Comparison of ENCODE assay signal across 8 cellular contexts in genomic region chr16:29729116-29729521, GRCh38. TPM values are rescaled to one million over a fixed set of nuclear protein-coding genes. Genes with fewer than 3 reads are reported as not detected.
DNase-seq lines count a peak whose midpoint lies in the region; ATAC-seq lines count a peak whose summit lies in the region.

No MANE protein-coding gene starts in this region.

- peak overlapping the region in 1 of 8 donors; percentile 20 for H3K4me3 Mint-ChIP-seq in CD4-positive, alpha-beta memory T cell

- peaks cover 17 to 32% (median 21%) of the 10 kb centered on the region in 4 donors for H3K4me1 Mint-ChIP-seq in CD4-positive, alpha-beta memory T cell

- H3K27me3 Mint-ChIP-seq in CD4-positive, alpha-beta memory T cell = no peaks in the 10 kb centered on the region

- ATAC-seq in sciatic nerve = peak; percentile 73
- no peak for ATAC-seq in GM21423 (IDR thresholded peaks at IDR 0.05; ENCODE audit: unreplicated experiment)
- ATAC-seq in HG03139 (IDR thresholded peaks at IDR 0.05; ENCODE audit: unreplicated experiment) = no peak

- CTCF ChIA-PET in CD4-positive, alpha-beta memory T cell (lab: Charles Lee; ENCODE audit: partially characterized antibody) = interaction anchor here (0.8 to 9.0 kb wide), 21 partner anchors 10 to 119 kb away, joined by 3 to 53 read pairs (median 6); partner anchors contain the start of genes C16orf54, KIF22, MVP and PAGR1

- H3K9me3 Mint-ChIP-seq in CD4-positive, alpha-beta memory T cell = peaks cover 0 to 6% (median 2%) of the 10 kb centered on the region in 8 donors

- H3K36me3 Mint-ChIP-seq in CD4-positive, alpha-beta memory T cell = peaks cover 1 to 4% of the 10 kb centered on the region in 2 donors

- peak overlapping the region in 3 of 7 donors; percentile 24 to 66 (median 36) for H3K27ac Mint-ChIP-seq in CD4-positive, alpha-beta memory T cell

- H3K9me3 ChIP-seq in SJCRH30 (replicated peaks) = no peaks in the 10 kb centered on the region
- no peaks in the 10 kb centered on the region for H3K9me3 ChIP-seq in CD4-positive, alpha-beta memory T cell (ENCODE audit: control insufficient read depth in 1 of 2, low read length in 2 of 2)

- DNase-seq in COR-L47 (lab: John Stamatoyannopoulos, UW) = peak; percentile 57
- DNase-seq in HT-29 (ENCODE audit: low spot score) = peak; percentile 61
- DNase-seq in SJCRH30 = peak; percentile 50 to 79
- peak; percentile 42 for DNase-seq in glomerular visceral epithelial cell (ENCODE audit: extremely low spot score)
- no peak for DNase-seq in sciatic nerve (ENCODE audit: low spot score)
- DNase-seq in CD4-positive, alpha-beta memory T cell = no peak

- H3K27me3 ChIP-seq in SJCRH30 = no peaks in the 10 kb centered on the region
- no peaks in the 10 kb centered on the region for H3K27me3 ChIP-seq in CD4-positive, alpha-beta memory T cell (ENCODE audit: insufficient read depth, low read length)

- no peaks in the 10 kb centered on the region for H3K4me1 ChIP-seq in SJCRH30
- peaks cover 14% of the 10 kb centered on the region for H3K4me1 ChIP-seq in CD4-positive, alpha-beta memory T cell (ENCODE audit: insufficient read depth, low read length)

- intact Hi-C loops in sciatic nerve (cut with DNase I) = no loop called here
- intact Hi-C loops in CD4-positive, alpha-beta memory T cell (cut with micrococcal nuclease) = no loop called here

- POLR2A ChIA-PET in CD4-positive, alpha-beta memory T cell (lab: Charles Lee; ENCODE audit: partially characterized antibody) = interaction anchor here (1.2 to 8.2 kb wide), 8 partner anchors 9 to 79 kb away, joined by 3 to 91 read pairs (median 6); partner anchors contain the start of genes C16orf54, KIF22 and MAZ

- H3K4me3 ChIP-seq in SJCRH30 = no peak overlapping the region
- H3K4me3 ChIP-seq in CD4-positive, alpha-beta memory T cell (ENCODE audit: low read length in 2 of 2) = no peak overlapping the region

- H3K36me3 ChIP-seq in SJCRH30 = no peaks in the 10 kb centered on the region
- H3K36me3 ChIP-seq in CD4-positive, alpha-beta memory T cell (ENCODE audit: insufficient read depth, low read length) = no peaks in the 10 kb centered on the region

- no peak overlapping the region for H3K27ac ChIP-seq in SJCRH30
- H3K27ac ChIP-seq in CD4-positive, alpha-beta memory T cell (ENCODE audit: low read depth, low read length) = no peak overlapping the region

RNA-seq across cellular contexts. Expression of gene C16orf54, which starts 16.7 kb away (rescaled TPM):
- total RNA-seq in HT-29 (2014; rRNA removed; shearing (Covaris generic)) = 0.05 and 0.36 TPM in 2 replicates
- not detected in 2 replicates for total RNA-seq in SJCRH30 (2014; rRNA removed; shearing (Covaris generic))
- 2.2 TPM for total RNA-seq in sciatic nerve
- 100 to 1,000 TPM; 139 to 143 TPM for total RNA-seq in CD4-positive, alpha-beta memory T cell
- 10 to 100 TPM; 11.8 to 56.8 TPM for polyA plus RNA-seq in CD4-positive, alpha-beta memory T cell

RNA-seq across cellular contexts. Expression of gene ZG16, which starts 48.9 kb away (rescaled TPM):
- 0.23 TPM in 1 of 2 replicates, not detected in the other for total RNA-seq in HT-29 (2014; rRNA removed; shearing (Covaris generic))
- total RNA-seq in SJCRH30 (2014; rRNA removed; shearing (Covaris generic)) = not detected in 2 replicates
- not detected for total RNA-seq in sciatic nerve
- not detected for total RNA-seq in CD4-positive, alpha-beta memory T cell
- not detected for polyA plus RNA-seq in CD4-positive, alpha-beta memory T cell

RNA-seq across cellular contexts. Expression of gene QPRT, which starts 50.1 kb away (rescaled TPM):
- 35.2 and 42.5 TPM in 2 replicates for total RNA-seq in HT-29 (2014; rRNA removed; shearing (Covaris generic))
- 51.0 and 51.9 TPM in 2 replicates for total RNA-seq in SJCRH30 (2014; rRNA removed; shearing (Covaris generic))
- total RNA-seq in sciatic nerve = 26.3 TPM
- total RNA-seq in CD4-positive, alpha-beta memory T cell = 1 to 10 TPM in 1 of 2 experiments, under 1 TPM in 1; 0.99 to 1.1 TPM
- under 1 TPM; 0.53 to 0.69 TPM for polyA plus RNA-seq in CD4-positive, alpha-beta memory T cell

Comparison
In these comparisons a context has a peak if more than half of its experiments do, and no peak if none do; other contexts are left out.
1. DNase-seq: peak in COR-L47 (single experiment), HT-29 (single experiment), SJCRH30 (2 of 2) and glomerular visceral epithelial cell (single experiment); none in sciatic nerve (single experiment) and CD4-positive, alpha-beta memory T cell (0 of 5).
2. RNA of gene C16orf54, which starts 16.7 kb away (total RNA-seq): 139 to 143 TPM in CD4-positive, alpha-beta memory T cell; 2.2 TPM in sciatic nerve (single experiment), 0.05 to 0.36 TPM in HT-29 and not detected in SJCRH30; every median in the first group is over 10 times any median in the second.
3. RNA of gene QPRT, which starts 50.1 kb away (total RNA-seq): 51.0 to 51.9 TPM in SJCRH30, 35.2 to 42.5 TPM in HT-29 and 26.3 TPM in sciatic nerve (single experiment); 0.99 to 1.1 TPM in CD4-positive, alpha-beta memory T cell; every median in the first group is over 10 times any median in the second.